In genomic region chr7:106312099-106312871, GRCh38 we compare ENCODE assay signal across 15 cellular contexts.
"Had no signal": no experiment of that assay in that cellular context is flagged by ENCODE, and none has a peak within 500 bp of the region (broad histone marks: within the 10 kb centered on the region; RNA-seq: fewer than 3 reads in every experiment).

No MANE protein-coding gene starts in this region.

- H3K4me1 ChIP-seq: parathyroid adenoma, sigmoid colon had no signal

- ATAC-seq: activated CD8-positive, alpha-beta T cell treated with anti-CD3 and anti-CD28 coated beads, Interleukin-2, amount 10 ng/mL, durations not matched to agents 7 days and 5 days; esophagus mucosa; naive thymus-derived CD8-positive, alpha-beta T cell; T-cell had no signal

- H3K27me3 ChIP-seq: brain microvascular endothelial cell, sigmoid colon had no signal

- H3K4me3 ChIP-seq: coronary artery, sigmoid colon had no signal

- H3K36me3 Mint-ChIP-seq: naive thymus-derived CD8-positive, alpha-beta T cell; T-cell had no signal

- H3K79me2 ChIP-seq: parathyroid adenoma had no signal

- H3K4me3 Mint-ChIP-seq: activated CD4-positive, alpha-beta T cell treated with anti-CD3 and anti-CD28 coated beads, Interleukin-2, amount 10 ng/mL, durations not matched to agents 24 days and 14 days; activated CD8-positive, alpha-beta T cell treated with anti-CD3 and anti-CD28 coated beads, Interleukin-2, amount 10 ng/mL, durations not matched to agents 7 days and 5 days; activated T-cell treated with anti-CD3 and anti-CD28 coated beads, Interleukin-2, amount 50 U/mL, for 24 hours; naive thymus-derived CD8-positive, alpha-beta T cell; T-cell had no signal

- H3K27ac Mint-ChIP-seq: activated CD4-positive, alpha-beta T cell treated with anti-CD3 and anti-CD28 coated beads, Interleukin-2, amount 10 ng/mL, durations not matched to agents 24 days and 14 days; activated CD8-positive, alpha-beta T cell treated with anti-CD3 and anti-CD28 coated beads, Interleukin-2, amount 10 ng/mL, durations not matched to agents 7 days and 5 days; activated T-cell treated with anti-CD3 and anti-CD28 coated beads, Interleukin-2, amount 50 U/mL, for 24 hours; naive thymus-derived CD8-positive, alpha-beta T cell; T-cell had no signal

- H3K4me1 Mint-ChIP-seq: T-cell had no signal

- H3K9me3 ChIP-seq: sigmoid colon had no signal

- H3K9me3 Mint-ChIP-seq: activated T-cell treated with anti-CD3 and anti-CD28 coated beads, Interleukin-2, amount 50 U/mL, for 24 hours had no signal

- H3K36me3 ChIP-seq: brain microvascular endothelial cell, sigmoid colon had no signal

- H3K27ac ChIP-seq: brain microvascular endothelial cell, parathyroid adenoma, sigmoid colon had no signal

- DNase-seq: activated CD4-positive, alpha-beta T cell treated with anti-CD3 and anti-CD28 coated beads, Interleukin-2, amount 10 ng/mL, durations not matched to agents 24 days and 14 days; activated CD8-positive, alpha-beta T cell treated with anti-CD3 and anti-CD28 coated beads, Interleukin-2, amount 10 ng/mL, durations not matched to agents 7 days and 5 days; activated naive CD4-positive, alpha-beta T cell treated with anti-CD3 and anti-CD28 coated beads, Interleukin-2, amount 50 U/mL, for 16 hours; activated T-cell treated with anti-CD3 and anti-CD28 coated beads, Interleukin-2, amount 50 U/mL, for 24 hours; aorta; brain microvascular endothelial cell; naive thymus-derived CD8-positive, alpha-beta T cell; sigmoid colon; stimulated activated CD4-positive, alpha-beta T cell treated with anti-CD3 and anti-CD28 coated beads, Interleukin-1b, Interleukin-23, amount 100 ng/mL, for 48 hours; stimulated activated CD8-positive, alpha-beta memory T cell treated with anti-CD3 and anti-CD28 coated beads, Interleukin-4, amount 100 ng/mL, for 48 hours; stimulated activated naive CD4-positive, alpha-beta T cell; T-cell had no signal

- H3K9ac ChIP-seq: parathyroid adenoma had no signal

- H2AFZ ChIP-seq: parathyroid adenoma had no signal
